1 cellular context compared by ENCODE assay signal in the genomic region with DNA sequence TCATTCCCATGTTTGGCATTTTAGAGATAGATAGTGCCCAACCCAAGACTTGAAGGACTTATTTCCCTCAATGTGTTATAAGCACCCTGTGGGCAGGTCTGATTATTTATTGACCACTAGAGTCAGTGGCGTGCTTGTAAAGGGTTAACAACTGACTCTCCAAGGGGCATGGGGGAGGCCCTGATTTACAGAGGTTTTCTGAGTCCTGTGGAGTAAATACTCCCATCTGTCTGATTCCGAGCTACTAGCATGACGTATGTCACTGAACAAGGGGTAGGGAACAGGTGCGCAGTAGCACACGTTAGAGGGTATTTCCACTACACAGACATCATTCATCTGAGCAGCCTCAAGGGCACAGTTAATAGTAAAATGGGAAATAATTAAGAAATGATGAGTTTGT.
TF ChIP-seq lines count a peak whose summit lies in the region.

No MANE protein-coding gene starts in this region.

TF ChIP-seq in HepG2, 621 proteins besides CTCF, POLR2A, EP300 and RAD21:
- TF ChIP-seq BRCA1 (CRISPR knock-in tag; IDR thresholded peaks at IDR 0.05) (no peak), ZNF652 (CRISPR knock-in tag; IDR thresholded peaks at IDR 0.05; ENCODE audit: borderline replicate concordance, low read depth) (peak; percentile 78), FOSL1 (CRISPR knock-in tag; IDR thresholded peaks at IDR 0.05; ENCODE audit: borderline replicate concordance) (no peak)
